In the genomic region with DNA sequence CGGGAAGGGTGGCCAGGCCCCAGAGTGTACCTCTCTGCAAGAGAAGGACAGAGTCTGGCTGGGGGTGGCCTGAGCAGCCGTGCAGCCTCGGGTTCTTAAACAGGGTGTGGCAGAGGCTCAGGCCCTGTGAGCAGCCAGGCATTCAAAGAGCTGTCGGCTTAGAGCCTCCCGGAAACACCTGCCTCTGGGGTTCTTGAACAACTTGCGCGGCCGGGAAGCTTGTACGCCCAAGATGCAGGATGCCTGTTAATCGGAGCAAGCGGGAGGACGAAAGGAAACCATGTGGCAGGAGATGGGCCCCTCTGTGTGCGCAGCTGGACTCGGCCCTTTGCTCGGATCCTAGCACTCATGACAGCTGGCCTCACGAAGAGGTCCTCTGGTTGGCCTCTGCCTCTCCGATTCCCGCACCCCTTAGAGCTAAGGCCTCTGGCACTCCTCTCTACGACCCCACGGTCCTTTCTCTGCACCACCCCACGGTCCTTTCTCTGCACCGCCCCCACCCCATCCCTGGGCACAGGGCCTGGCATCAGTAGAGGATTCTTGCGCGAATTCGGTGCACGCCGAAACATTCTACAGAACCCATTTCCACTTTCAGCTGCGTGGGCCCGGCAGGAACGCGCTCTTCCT, we compare ENCODE assay signal across 8 cellular contexts. TPM values are rescaled to one million over a fixed set of nuclear protein-coding genes. Genes with fewer than 3 reads are reported as not detected.
DNase-seq lines count a peak whose midpoint lies in the region; ATAC-seq and TF ChIP-seq lines count a peak whose summit lies in the region.

No MANE protein-coding gene starts in this region.

- DNase-seq in SHP77 (lab: John Stamatoyannopoulos, UW) (peak; percentile 18 to 40), SHP77 treated with DMSO at 0.1 percent for 48 hours (lab: John Stamatoyannopoulos, UW) (no peak), NCI-H748 (lab: John Stamatoyannopoulos, UW; ENCODE audit: unreplicated experiment) (peak; percentile 62), smooth muscle cell (lab: John Stamatoyannopoulos, UW; ENCODE audit: unreplicated experiment) (no peak), SIG-M5 treated with dmso at 0.1 percent for 504 hours (lab: John Stamatoyannopoulos, UW; ENCODE audit: unreplicated experiment) (no peak), GM20000 (ENCODE audit: low spot score) (no peak)

- no peak overlapping the region for H3K9ac ChIP-seq in smooth muscle cell (ENCODE audit: low read depth)

- TF ChIP-seq POLR2A in gastroesophageal sphincter (IDR thresholded peaks at IDR 0.05), result no peak

- no peak overlapping the region for H3K27ac ChIP-seq in gastroesophageal sphincter
- H3K27ac ChIP-seq in smooth muscle cell (ENCODE audit: low read depth), result no peak overlapping the region

- H3K36me3 ChIP-seq in gastroesophageal sphincter (no peaks in the 10 kb centered on the region), smooth muscle cell (ENCODE audit: low read depth) (no peaks in the 10 kb centered on the region)

- H3K4me1 ChIP-seq in gastroesophageal sphincter (peaks cover 0 to 8% (median 0%) of the 10 kb centered on the region in 3 donors), smooth muscle cell (ENCODE audit: low read depth) (peaks cover 5% of the 10 kb centered on the region)

- WGBS in gastroesophageal sphincter (ENCODE audit: low coverage in 1 of 2), 2 donors, result 12 to 36% methylated on average over 6 to 23 of the region's 31 CpGs
- 56% methylated on average over 31 of the region's 31 CpGs for WGBS in smooth muscle cell (ENCODE audit: low lambda C conversion rate)

- H3K9me3 ChIP-seq in gastroesophageal sphincter, result peaks cover 0 to 2% (median 0%) of the 10 kb centered on the region in 3 donors
- no peaks in the 10 kb centered on the region for H3K9me3 ChIP-seq in smooth muscle cell (replicated peaks; ENCODE audit: low read depth)

- no peak for TF ChIP-seq EP300 in gastroesophageal sphincter (IDR thresholded peaks at IDR 0.05)

- H3K4me3 ChIP-seq in gastroesophageal sphincter (no peak overlapping the region), smooth muscle cell (no peak overlapping the region)

- no peaks in the 10 kb centered on the region for H4K20me1 ChIP-seq in smooth muscle cell (ENCODE audit: low read depth)

- H3F3A ChIP-seq in smooth muscle cell (ENCODE audit: low read depth), result peaks cover 10% of the 10 kb centered on the region

- TF ChIP-seq CTCF in gastroesophageal sphincter (IDR thresholded peaks at IDR 0.05) (no peak), smooth muscle cell (IDR thresholded peaks at IDR 0.05; ENCODE audit: borderline replicate concordance, insufficient read depth, poor library complexity, severe bottlenecking) (no peak), GM20000 (IDR thresholded peaks at IDR 0.05; ENCODE audit: extremely low read depth, missing control alignments) (no peak)

- H3K4me2 ChIP-seq in smooth muscle cell, result peak overlapping the region; percentile 81

- ATAC-seq in gastroesophageal sphincter (peak; percentile 21), GM19324 (IDR thresholded peaks at IDR 0.05; ENCODE audit: low FRiP score, unreplicated experiment) (no peak)

- no peak overlapping the region for H2AFZ ChIP-seq in smooth muscle cell (ENCODE audit: low read depth)

- peaks cover 30% of the 10 kb centered on the region for H3K27me3 ChIP-seq in gastroesophageal sphincter
- H3K27me3 ChIP-seq in smooth muscle cell (ENCODE audit: low read depth), result no peaks in the 10 kb centered on the region

- no peaks in the 10 kb centered on the region for H3K79me2 ChIP-seq in smooth muscle cell (ENCODE audit: low read depth)

RNA-seq across cellular contexts. Expression of gene TXNRD3, which starts 23.9 kb away (rescaled TPM):
- total RNA-seq in gastroesophageal sphincter (10 to 100 TPM; 14.3 to 24.7 (median 18.5) TPM), smooth muscle cell (13.7 and 14.8 TPM in 2 replicates)
- polyA plus RNA-seq in smooth muscle cell, result 19.2 and 27.2 TPM in 2 replicates

RNA-seq across cellular contexts. Expression of gene CHCHD6, which starts 25.2 kb away (rescaled TPM):
- total RNA-seq in gastroesophageal sphincter (10 to 100 TPM in 3 of 4 donors, 1 to 10 TPM in 1; 8.5 to 37.2 (median 15.2) TPM), smooth muscle cell (6.7 and 8.9 TPM in 2 replicates)
- polyA plus RNA-seq in smooth muscle cell, result 24.3 and 27.2 TPM in 2 replicates

Comparison
In these comparisons a context has a peak if more than half of its experiments do, and no peak if none do; other contexts are left out.
1. DNase-seq: peak in SHP77 (2 of 2) and NCI-H748 (single experiment); none in SHP77 treated with DMSO at 0.1 percent for 48 hours (single experiment), smooth muscle cell (single experiment), SIG-M5 treated with dmso at 0.1 percent for 504 hours (single experiment) and GM20000 (single experiment).